2 cellular contexts compared by ENCODE assay signal in genomic region chr5:170402508-170402907, GRCh38.
A peak's percentile ranks its signal among the peaks of the same experiment; 100 is the strongest.
TF ChIP-seq lines count a peak whose summit lies in the region.

No MANE protein-coding gene starts in this region.

TF ChIP-seq in Ishikawa, 13 proteins besides CTCF, POLR2A, EP300 and RAD21 (continued from another document):
- peak; percentile 33; the same call in 1 of the 2 replicates for TF ChIP-seq USF1 (IDR thresholded peaks at IDR 0.05)
TF ChIP-seq in Ishikawa: peak in this region for 1.

TF ChIP-seq in GM12878, 131 proteins besides CTCF, POLR2A, EP300 and RAD21 (continued from another document):
- peak; percentile 12 for TF ChIP-seq USF1 (IDR thresholded peaks at IDR 0.05; ENCODE audit: borderline replicate concordance, extremely low read length, insufficient read depth, low read depth, low read length)
